ENCODE assay signal across 29 cellular contexts in the genomic region with DNA sequence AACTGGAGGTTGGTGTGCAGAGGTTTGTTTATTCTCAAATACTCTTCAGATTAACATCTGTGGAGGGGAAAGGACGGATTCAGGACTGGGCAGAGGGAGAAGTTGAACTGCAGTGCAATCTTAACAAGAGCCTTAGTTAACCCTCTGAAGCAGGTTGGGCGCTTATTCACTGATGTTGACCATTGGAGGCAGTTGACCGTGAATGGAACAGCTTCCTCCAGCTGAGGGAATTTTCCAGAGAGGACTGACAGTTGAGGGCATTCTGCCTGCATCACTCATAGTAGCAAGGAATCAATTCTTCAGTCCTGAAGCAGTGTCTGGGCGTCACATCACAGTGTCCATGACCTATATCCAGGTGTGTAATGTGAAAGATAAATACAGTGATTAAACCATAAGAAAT.
"Had no signal": no experiment of that assay in that cellular context is flagged by ENCODE, and none has a peak within 500 bp of the region (broad histone marks: within the 10 kb centered on the region; RNA-seq: fewer than 3 reads in every experiment).

No MANE protein-coding gene starts in this region.

- DNase-seq: activated B cell treated with CpG ODN at 0.5 μM for 24 hours; activated CD4-positive, alpha-beta T cell treated with anti-CD3 and anti-CD28 coated beads for 48 hours; activated CD4-positive, alpha-beta T cell treated with anti-CD3 and anti-CD28 coated beads, Interleukin-2, amount 50 U/mL, for 1 hour; activated CD4-positive, alpha-beta T cell treated with anti-CD3 and anti-CD28 coated beads, Interleukin-2, amount 50 U/mL, for 48 hours; activated CD8-positive, alpha-beta memory T cell treated with anti-CD3 and anti-CD28 coated beads for 24 hours; activated CD8-positive, alpha-beta T cell treated with anti-CD3 and anti-CD28 coated beads for 36 hours; activated effector memory CD4-positive, alpha-beta T cell treated with anti-CD3 and anti-CD28 coated beads, Interleukin-2, amount 50 U/mL, for 16 hours; activated naive CD4-positive, alpha-beta T cell treated with anti-CD3 and anti-CD28 coated beads for 36 hours; activated naive CD8-positive, alpha-beta T cell treated with anti-CD3 and anti-CD28 coated beads for 36 hours; activated naive CD8-positive, alpha-beta T cell treated with anti-CD3 and anti-CD28 coated beads, Interleukin-2, amount 50 U/mL, for 24 hours; activated T-cell treated with anti-CD3 and anti-CD28 coated beads, Interleukin-2, amount 50 U/mL, for 1 hour; activated T-cell treated with anti-CD3 and anti-CD28 coated beads, Interleukin-2, amount 50 U/mL, for 48 hours; adrenal gland; aorta; body of pancreas; caudate nucleus; effector CD8-positive, alpha-beta T cell; foreskin keratinocyte; gastrocnemius medialis; T-helper 1 cell; T-helper 17 cell; T1000; WERI-Rb-1 had no signal

- H3K4me1 ChIP-seq: body of pancreas, foreskin keratinocyte, gastrocnemius medialis had no signal

- H3K27me3 ChIP-seq: adrenal gland, body of pancreas, esophagus muscularis mucosa, foreskin keratinocyte, gastrocnemius medialis had no signal

- H3K36me3 ChIP-seq: adrenal gland, esophagus muscularis mucosa, gastrocnemius medialis, WERI-Rb-1 had no signal

- H3K9me3 ChIP-seq: adrenal gland, gastrocnemius medialis had no signal

- FAIRE-seq: colon, endometrium, endothelial cell of umbilical vein had no signal

- H3K4me3 ChIP-seq: adrenal gland, body of pancreas, esophagus muscularis mucosa, gastrocnemius medialis had no signal

- ATAC-seq: activated CD4-positive, CD25-positive, alpha-beta regulatory T cell treated with anti-CD3 and anti-CD28 coated beads, Interleukin-2, amount 50 U/mL, for 24 hours; activated CD8-positive, alpha-beta T cell treated with anti-CD3 and anti-CD28 coated beads for 36 hours; activated naive CD8-positive, alpha-beta T cell treated with anti-CD3 and anti-CD28 coated beads, Interleukin-2, amount 50 U/mL, for 24 hours; body of pancreas; foreskin keratinocyte; gastrocnemius medialis; T-helper 17 cell had no signal

- H3K27ac ChIP-seq: adrenal gland, body of pancreas, epithelial cell of prostate, esophagus muscularis mucosa, foreskin keratinocyte, gastrocnemius medialis, WERI-Rb-1 had no signal
